In the genomic region with DNA sequence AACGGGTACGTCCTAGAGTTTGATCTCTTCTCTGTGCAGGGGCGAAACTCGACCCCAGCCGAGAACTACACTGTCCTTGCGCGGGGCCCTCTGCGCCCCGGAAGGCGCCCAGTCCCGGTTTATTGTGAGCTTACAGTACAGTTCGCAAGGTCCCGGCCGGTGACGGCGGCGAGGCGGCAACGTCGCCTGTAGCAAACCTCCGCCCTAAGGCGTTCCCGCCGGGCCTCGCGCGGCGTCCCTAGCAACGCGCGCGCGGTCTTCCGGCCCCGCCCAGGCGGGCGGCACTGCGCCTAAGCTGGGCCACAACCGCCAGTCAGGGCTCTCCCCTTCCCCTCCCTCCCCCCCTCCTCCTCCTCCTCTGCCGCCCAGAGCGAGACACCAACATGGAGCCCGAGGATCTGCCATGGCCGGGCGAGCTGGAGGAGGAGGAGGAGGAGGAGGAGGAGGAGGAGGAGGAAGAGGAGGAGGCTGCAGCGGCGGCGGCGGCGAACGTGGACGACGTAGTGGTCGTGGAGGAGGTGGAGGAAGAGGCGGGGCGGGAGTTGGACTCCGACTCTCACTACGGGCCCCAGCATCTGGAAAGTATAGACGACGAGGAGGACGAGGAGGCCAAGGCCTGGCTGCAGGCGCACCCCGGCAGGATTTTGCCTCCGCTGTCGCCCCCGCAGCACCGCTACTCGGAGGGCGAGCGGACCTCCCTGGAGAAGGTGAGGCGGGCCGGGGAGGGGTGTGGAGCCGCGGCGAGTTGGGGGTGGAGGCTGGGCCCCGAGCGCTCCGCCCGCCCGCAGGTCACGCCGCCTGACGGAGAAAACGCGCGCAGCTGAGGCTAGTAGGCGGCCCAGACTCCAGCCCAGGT, we compare ENCODE assay signal across 8 cellular contexts. TPM values are rescaled to one million over a fixed set of nuclear protein-coding genes. Genes with fewer than 3 reads are reported as not detected.
DNase-seq lines count a peak whose midpoint lies in the region; ATAC-seq and TF ChIP-seq lines count a peak whose summit lies in the region.

A gene with protein sequence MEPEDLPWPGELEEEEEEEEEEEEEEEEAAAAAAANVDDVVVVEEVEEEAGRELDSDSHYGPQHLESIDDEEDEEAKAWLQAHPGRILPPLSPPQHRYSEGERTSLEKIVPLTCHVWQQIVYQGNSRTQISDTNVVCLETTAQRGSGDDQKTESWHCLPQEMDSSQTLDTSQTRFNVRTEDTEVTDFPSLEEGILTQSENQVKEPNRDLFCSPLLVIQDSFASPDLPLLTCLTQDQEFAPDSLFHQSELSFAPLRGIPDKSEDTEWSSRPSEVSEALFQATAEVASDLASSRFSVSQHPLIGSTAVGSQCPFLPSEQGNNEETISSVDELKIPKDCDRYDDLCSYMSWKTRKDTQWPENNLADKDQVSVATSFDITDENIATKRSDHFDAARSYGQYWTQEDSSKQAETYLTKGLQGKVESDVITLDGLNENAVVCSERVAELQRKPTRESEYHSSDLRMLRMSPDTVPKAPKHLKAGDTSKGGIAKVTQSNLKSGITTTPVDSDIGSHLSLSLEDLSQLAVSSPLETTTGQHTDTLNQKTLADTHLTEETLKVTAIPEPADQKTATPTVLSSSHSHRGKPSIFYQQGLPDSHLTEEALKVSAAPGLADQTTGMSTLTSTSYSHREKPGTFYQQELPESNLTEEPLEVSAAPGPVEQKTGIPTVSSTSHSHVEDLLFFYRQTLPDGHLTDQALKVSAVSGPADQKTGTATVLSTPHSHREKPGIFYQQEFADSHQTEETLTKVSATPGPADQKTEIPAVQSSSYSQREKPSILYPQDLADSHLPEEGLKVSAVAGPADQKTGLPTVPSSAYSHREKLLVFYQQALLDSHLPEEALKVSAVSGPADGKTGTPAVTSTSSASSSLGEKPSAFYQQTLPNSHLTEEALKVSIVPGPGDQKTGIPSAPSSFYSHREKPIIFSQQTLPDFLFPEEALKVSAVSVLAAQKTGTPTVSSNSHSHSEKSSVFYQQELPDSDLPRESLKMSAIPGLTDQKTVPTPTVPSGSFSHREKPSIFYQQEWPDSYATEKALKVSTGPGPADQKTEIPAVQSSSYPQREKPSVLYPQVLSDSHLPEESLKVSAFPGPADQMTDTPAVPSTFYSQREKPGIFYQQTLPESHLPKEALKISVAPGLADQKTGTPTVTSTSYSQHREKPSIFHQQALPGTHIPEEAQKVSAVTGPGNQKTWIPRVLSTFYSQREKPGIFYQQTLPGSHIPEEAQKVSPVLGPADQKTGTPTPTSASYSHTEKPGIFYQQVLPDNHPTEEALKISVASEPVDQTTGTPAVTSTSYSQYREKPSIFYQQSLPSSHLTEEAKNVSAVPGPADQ (N-terminal part only) (plus strand): TSS at position 351 of the 856 bp plus-strand sequence. CDS start 33 bp downstream, at position 384.

- H3K27me3 ChIP-seq in DND-41 (ENCODE audit: insufficient read depth, low read length, poor library complexity): no peaks in the 10 kb centered on the region
- no peaks in the 10 kb centered on the region for H3K27me3 ChIP-seq in KMS-11 (ENCODE audit: insufficient read depth, low read depth)
- peaks cover 9% of the 10 kb centered on the region; the same call in 1 of the 2 replicates for H3K27me3 ChIP-seq in Panc1 (ENCODE audit: control insufficient read depth, insufficient read depth, low read length)
- H3K27me3 ChIP-seq in esophagus muscularis mucosa: no peaks in the 10 kb centered on the region
- no peaks in the 10 kb centered on the region for H3K27me3 ChIP-seq in muscle layer of duodenum (ENCODE audit: low read depth, low read length)

- H3K4me1 ChIP-seq in DND-41 (ENCODE audit: insufficient read depth, low read length) (peaks cover 33% of the 10 kb centered on the region), KMS-11 (ENCODE audit: low read depth, poor library complexity, severe bottlenecking) (peaks cover 23% of the 10 kb centered on the region), Panc1 (ENCODE audit: control insufficient read depth, insufficient read depth, low read length) (peaks cover 10% of the 10 kb centered on the region), esophagus muscularis mucosa (peaks cover 10 to 23% (median 20%) of the 10 kb centered on the region in 4 donors), muscle layer of duodenum (ENCODE audit: control insufficient read depth in 1 of 2, insufficient read depth in 2 of 2, low read length in 2 of 2) (peaks cover 0 to 8% of the 10 kb centered on the region in 2 donors)

- 0% methylated on average over 36 of the region's 86 CpGs for WGBS in esophagus muscularis mucosa

- H4K20me1 ChIP-seq in DND-41 (ENCODE audit: insufficient read depth, low read length): peaks cover 8% of the 10 kb centered on the region; the same call in 1 of the 2 replicates
- no peaks in the 10 kb centered on the region for H4K20me1 ChIP-seq in KMS-11 (ENCODE audit: insufficient read depth)

- H3K79me2 ChIP-seq in DND-41 (ENCODE audit: insufficient read depth, low read length) (peaks cover 46% of the 10 kb centered on the region), KMS-11 (ENCODE audit: insufficient read depth, low read depth) (peaks cover 36% of the 10 kb centered on the region; the same call in 1 of the 2 replicates)

- TF ChIP-seq POLR2A in esophagus muscularis mucosa (IDR thresholded peaks at IDR 0.05; ENCODE audit: low read depth): no peak

- peak within 1 kb of the TSS; percentile 91 for H2AFZ ChIP-seq in DND-41 (ENCODE audit: low read depth, low read length)
- H2AFZ ChIP-seq in KMS-11 (ENCODE audit: low read depth): peak within 1 kb of the TSS; percentile 96

- H3K9me3 ChIP-seq in DND-41 (ENCODE audit: insufficient read depth, low read length, severe bottlenecking) (no peaks in the 10 kb centered on the region), Panc1 (ENCODE audit: control insufficient read depth, insufficient read depth, low read depth, low read length) (no peaks in the 10 kb centered on the region), esophagus muscularis mucosa (no peaks in the 10 kb centered on the region), muscle layer of duodenum (ENCODE audit: control insufficient read depth in 1 of 2, low read length in 2 of 2) (no peaks in the 10 kb centered on the region)

- peaks cover 8% of the 10 kb centered on the region for H3K27me3 Mint-ChIP-seq in activated T-cell treated with anti-CD3 and anti-CD28 coated beads, Interleukin-2, amount 50 U/mL, for 4 hours (ENCODE audit: low read depth)

- peak within 1 kb of the TSS; percentile 81 for H3K27ac ChIP-seq in DND-41 (ENCODE audit: low read length)
- H3K27ac ChIP-seq in KMS-11: peak within 1 kb of the TSS; percentile 72
- H3K27ac ChIP-seq in Panc1 (ENCODE audit: low read length): peak within 1 kb of the TSS; percentile 94
- peak within 1 kb of the TSS; percentile 84 to 94 (median 90) for H3K27ac ChIP-seq in esophagus muscularis mucosa (replicated peaks in 1 of 4)
- H3K27ac ChIP-seq in muscle layer of duodenum (ENCODE audit: low read length): peak within 1 kb of the TSS; percentile 89

- no peaks in the 10 kb centered on the region for H3K9me3 Mint-ChIP-seq in activated T-cell treated with anti-CD3 and anti-CD28 coated beads, Interleukin-2, amount 50 U/mL, for 4 hours

- H3K4me3 ChIP-seq in DND-41 (ENCODE audit: low read depth in 1 of 2, low read length in 2 of 2): peak within 1 kb of the TSS; percentile 46 to 80
- H3K4me3 ChIP-seq in KMS-11 (IDR thresholded peaks at IDR 0.05; ENCODE audit: insufficient read depth, low read depth, low read length): peak within 1 kb of the TSS; percentile 91
- H3K4me3 ChIP-seq in Panc1 (ENCODE audit: low read depth in 2 of 2, low read length in 2 of 2): peak within 1 kb of the TSS; percentile 95 to 99
- H3K4me3 ChIP-seq in esophagus muscularis mucosa: peak within 1 kb of the TSS; percentile 66 to 85 (median 75)
- peak within 1 kb of the TSS; percentile 70 to 89 for H3K4me3 ChIP-seq in muscle layer of duodenum (ENCODE audit: low read depth in 1 of 2, low read length in 2 of 2)

- H3K4me3 Mint-ChIP-seq in activated T-cell treated with anti-CD3 and anti-CD28 coated beads, Interleukin-2, amount 50 U/mL, for 4 hours: peak within 1 kb of the TSS; percentile 88

- POLR2A ChIA-PET in Panc1 (lab: Charles Lee): interaction anchor here (0.6 to 1.6 kb wide), 4 partner anchors 9 to 89 kb away, joined by 3 to 9 read pairs (median 5); no protein-coding TSS in a partner anchor

- TF ChIP-seq CTCF in DND-41 (IDR thresholded peaks at IDR 0.05; ENCODE audit: borderline replicate concordance, extremely low read depth, low read length, poor library complexity, severe bottlenecking) (peak; percentile 22), KMS-11 (conservative IDR thresholded peaks at IDR 0.05; ENCODE audit: low read depth, low read length) (no peak), Panc1 (IDR thresholded peaks at IDR 0.05) (no peak; the same call in 1 of the 2 replicates), esophagus muscularis mucosa (IDR thresholded peaks at IDR 0.05) (peak; percentile 35 to 42 (median 37))

- in situ Hi-C loops in Panc1 (cut with HindIII; ENCODE audit: low pct_unique_long_range_greater_than_20kb, low sequenced_read_pairs): no loop called here

- H3K36me3 Mint-ChIP-seq in activated T-cell treated with anti-CD3 and anti-CD28 coated beads, Interleukin-2, amount 50 U/mL, for 4 hours (ENCODE audit: insufficient read depth): no peaks in the 10 kb centered on the region

- CTCF ChIA-PET in Panc1 (lab: Charles Lee): no interaction called here

- peak; percentile 94 for DNase-seq in DND-41
- DNase-seq in Panc1 (ENCODE audit: low read depth, low spot score): peak; percentile 52
- DNase-seq in activated T-cell treated with anti-CD3 and anti-CD28 coated beads, Interleukin-2, amount 50 U/mL, for 4 hours: peak; percentile 83
- DNase-seq in esophagus muscularis mucosa (ENCODE audit: extremely low spot score): peak; percentile 97
- DNase-seq in stimulated activated CD8-positive, alpha-beta memory T cell treated with anti-CD3 and anti-CD28 coated beads, Interleukin-7, amount 100 ng/mL, for 24 hours (ENCODE audit: low read depth): peak; percentile 67

- BruUV-seq in Panc1 (replicated peaks; lab: Mats Ljungman, UMichigan): no TSS peak

- intact Hi-C loops in Panc1 (cut with micrococcal nuclease; ENCODE audit: unreplicated experiment): no loop called here
- intact Hi-C loops in esophagus muscularis mucosa (cut with DNase I): loop anchor here (10.0 kb wide), 2 partner anchors 121 to 171 kb away; partner anchors contain the start of gene SMYD5

- H3K4me2 ChIP-seq in DND-41 (ENCODE audit: insufficient read depth, low read length) (peak within 1 kb of the TSS; percentile 73), KMS-11 (peak within 1 kb of the TSS; percentile 91)

- no peaks in the 10 kb centered on the region; the same call in 1 of the 2 replicates for H3K36me3 ChIP-seq in DND-41 (ENCODE audit: insufficient read depth, low read length)
- H3K36me3 ChIP-seq in KMS-11 (ENCODE audit: insufficient read depth): no peaks in the 10 kb centered on the region
- H3K36me3 ChIP-seq in Panc1 (ENCODE audit: control insufficient read depth, insufficient read depth, low read length): no peaks in the 10 kb centered on the region
- no peaks in the 10 kb centered on the region for H3K36me3 ChIP-seq in esophagus muscularis mucosa
- no peaks in the 10 kb centered on the region for H3K36me3 ChIP-seq in muscle layer of duodenum (ENCODE audit: control insufficient read depth in 1 of 2, insufficient read depth in 2 of 2, low read length in 2 of 2)

- H3K9ac ChIP-seq in DND-41 (ENCODE audit: low read depth, low read length) (peak within 1 kb of the TSS; percentile 65), KMS-11 (peak within 1 kb of the TSS; percentile 69)

- ATAC-seq in DND-41 (ENCODE audit: insufficient read depth, low read depth) (peak; percentile 83), GM21786 (IDR thresholded peaks at IDR 0.05; ENCODE audit: unreplicated experiment) (peak; percentile 89), Panc1 (peak; percentile 96)
- ATAC-seq in activated T-cell treated with anti-CD3 and anti-CD28 coated beads, Interleukin-2, amount 50 U/mL, for 4 hours: peak; percentile 91 to 92

- no peak for TF ChIP-seq EP300 in esophagus muscularis mucosa (IDR thresholded peaks at IDR 0.05)

- H3K4me1 Mint-ChIP-seq in activated T-cell treated with anti-CD3 and anti-CD28 coated beads, Interleukin-2, amount 50 U/mL, for 4 hours (ENCODE audit: low read depth): peaks cover 31% of the 10 kb centered on the region

RNA-seq across cellular contexts. Expression of the gene that starts here (rescaled TPM):
- total RNA-seq in Panc1 (2021; ENCODE audit: unreplicated experiment) (19.5 TPM), esophagus muscularis mucosa (10 to 100 TPM; 31.3 to 36.1 (median 32.4) TPM)
- 11.8 TPM for polyA plus RNA-seq in Panc1 (2012; ENCODE audit: insufficient read length)
- 10 to 100 TPM; 11.0 to 21.3 (median 14.6) TPM for total RNA-seq in activated T-cell treated with anti-CD3 and anti-CD28 coated beads, Interleukin-2, amount 50 U/mL, for 4 hours

Comparison
In these comparisons a context has a peak if more than half of its experiments do, and no peak if none do; other contexts are left out.
1. Peak in every context shown above with its lines: DNase-seq, ATAC-seq, H3K4me3 ChIP-seq and H3K27ac ChIP-seq.
2. CTCF ChIP-seq: peak in DND-41 (single experiment) and esophagus muscularis mucosa (3 of 3); none in KMS-11 (single experiment) and Panc1 (single experiment).